1 cellular context compared by ENCODE assay signal in genomic region chr17:45584092-45585036, GRCh38.
TF ChIP-seq lines count a peak whose summit lies in the region.

No MANE protein-coding gene starts in this region.

TF ChIP-seq in H1, 55 proteins besides CTCF, POLR2A, EP300 and RAD21 (continued from another document):
- TF ChIP-seq, protein P1, sequence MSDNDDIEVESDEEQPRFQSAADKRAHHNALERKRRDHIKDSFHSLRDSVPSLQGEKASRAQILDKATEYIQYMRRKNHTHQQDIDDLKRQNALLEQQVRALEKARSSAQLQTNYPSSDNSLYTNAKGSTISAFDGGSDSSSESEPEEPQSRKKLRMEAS (IDR thresholded peaks at IDR 0.05) = peak; percentile 65
- TF ChIP-seq CTBP2 (IDR thresholded peaks at IDR 0.05; ENCODE audit: borderline replicate concordance, insufficient read depth, insufficient read length, low read length) = no peak
- no peak for TF ChIP-seq KDM1A (IDR thresholded peaks at IDR 0.05; ENCODE audit: borderline replicate concordance, low read length)
- peak; percentile 28 for TF ChIP-seq TAF7 (optimal IDR thresholded peaks at IDR 0.05; ENCODE audit: borderline replicate concordance, low read depth, low read length)
- no peak for TF ChIP-seq SIX5 (IDR thresholded peaks at IDR 0.05; ENCODE audit: low read depth, low read length)
